Comparison of ENCODE assay signal across 10 cellular contexts in genomic region chr3:161770532-161771386, GRCh38.
DNase-seq lines count a peak whose midpoint lies in the region; ATAC-seq, FAIRE-seq and TF ChIP-seq lines count a peak whose summit lies in the region.
"Had no signal": no experiment of that assay in that cellular context is flagged by ENCODE, and none has a peak within 500 bp of the region (broad histone marks: within the 10 kb centered on the region; RNA-seq: fewer than 3 reads in every experiment).

No MANE protein-coding gene starts in this region.

- TF ChIP-seq EP300 in tibial nerve (IDR thresholded peaks at IDR 0.05) (no peak), HepG2 (IDR thresholded peaks at IDR 0.05; ENCODE audit: low read depth in 2 of 2, low read length in 2 of 2) (no peak), HepG2 (CRISPR knock-in tag; IDR thresholded peaks at IDR 0.05; ENCODE audit: borderline replicate concordance) (no peak)

- no peaks in the 10 kb centered on the region for H3K27me3 Mint-ChIP-seq in T-helper 17 cell

- H3K36me3 ChIP-seq in PC-3 (ENCODE audit: low read depth, low read length): no peaks in the 10 kb centered on the region
- no peaks in the 10 kb centered on the region for H3K36me3 ChIP-seq in OCI-LY7 (ENCODE audit: insufficient read depth, low read length)
- H3K36me3 ChIP-seq in tibial nerve: no peaks in the 10 kb centered on the region
- no peaks in the 10 kb centered on the region for H3K36me3 ChIP-seq in HepG2 (replicated peaks in 1 of 2; ENCODE audit: control insufficient read depth in 1 of 2, insufficient read depth in 2 of 2, low read length in 2 of 2)

- no TSS peak for BruUV-seq in PC-3 (replicated peaks; lab: Mats Ljungman, UMichigan)
- BruUV-seq in OCI-LY7 (replicated peaks; lab: Mats Ljungman, UMichigan): no TSS peak
- no TSS peak for BruUV-seq in HepG2 (replicated peaks; lab: Mats Ljungman, UMichigan)

- H3K4me3 ChIP-seq in PC-3 (ENCODE audit: low read length): no peak overlapping the region
- no peak overlapping the region for H3K4me3 ChIP-seq in OCI-LY7 (ENCODE audit: low read depth, low read length, poor library complexity, severe bottlenecking)
- H3K4me3 ChIP-seq in tibial nerve: no peak overlapping the region
- H3K4me3 ChIP-seq in HepG2 (replicated peaks in 1 of 3; ENCODE audit: insufficient read depth in 1 of 3, low read depth in 2 of 3, low read length in 3 of 3): no peak overlapping the region

- H3K9me3 ChIP-seq in PC-3 (ENCODE audit: low read length) (no peaks in the 10 kb centered on the region), OCI-LY7 (ENCODE audit: low read length) (no peaks in the 10 kb centered on the region), tibial nerve (no peaks in the 10 kb centered on the region), HepG2 (ENCODE audit: low read length) (no peaks in the 10 kb centered on the region), T-helper 17 cell (ENCODE audit: control insufficient read depth, low read length, poor library complexity, severe bottlenecking) (no peaks in the 10 kb centered on the region)

- WGBS in tibial nerve, 2 donors: 42 to 50% methylated on average over 3 of the region's 3 CpGs
- WGBS in HepG2 (ENCODE audit: low lambda C conversion rate): 0% methylated on average over 3 of the region's 3 CpGs

- H3K9ac ChIP-seq in PC-3 (ENCODE audit: low read length): no peak overlapping the region
- H3K9ac ChIP-seq in HepG2 (ENCODE audit: insufficient read depth, low read depth, low read length): no peak overlapping the region

- intact Hi-C loops in PC-3 (cut with micrococcal nuclease) (no loop called here), OCI-LY7 (cut with micrococcal nuclease; ENCODE audit: unreplicated experiment) (no loop called here), HepG2 (cut with micrococcal nuclease; ENCODE audit: unreplicated experiment) (no loop called here)

- no peaks in the 10 kb centered on the region for H3K27me3 ChIP-seq in PC-3 (ENCODE audit: low read length)
- H3K27me3 ChIP-seq in tibial nerve: no peaks in the 10 kb centered on the region
- H3K27me3 ChIP-seq in HepG2 (ENCODE audit: control insufficient read depth in 1 of 2, insufficient read depth in 2 of 2, low read length in 2 of 2): no peaks in the 10 kb centered on the region

- H3K4me1 ChIP-seq in PC-3 (ENCODE audit: insufficient read depth, low read length): no peaks in the 10 kb centered on the region
- no peaks in the 10 kb centered on the region for H3K4me1 ChIP-seq in OCI-LY7 (ENCODE audit: insufficient read depth, low read length, poor library complexity, severe bottlenecking)
- no peaks in the 10 kb centered on the region for H3K4me1 ChIP-seq in tibial nerve
- H3K4me1 ChIP-seq in HepG2 (ENCODE audit: insufficient read depth, low read length): no peaks in the 10 kb centered on the region

- no peak for TF ChIP-seq RAD21 in HepG2 (CRISPR knock-in tag; IDR thresholded peaks at IDR 0.05)

- H3F3A ChIP-seq in PC-3 (ENCODE audit: low read length, unreplicated experiment): no peaks in the 10 kb centered on the region

- H3K4me1 Mint-ChIP-seq in T-helper 17 cell: no peaks in the 10 kb centered on the region

- H2AFZ ChIP-seq in PC-3 (ENCODE audit: low read length) (no peak overlapping the region), OCI-LY7 (ENCODE audit: low read length) (no peak overlapping the region), HepG2 (ENCODE audit: low read length) (no peak overlapping the region)

- TF ChIP-seq CTCF in PC-3 (conservative IDR thresholded peaks at IDR 0.05; ENCODE audit: low read depth, low read length) (0 out of 2 replicates have a peak, but pooled peaks have one; percentile 12), OCI-LY7 (conservative IDR thresholded peaks at IDR 0.05; ENCODE audit: low read length) (no peak), tibial nerve (IDR thresholded peaks at IDR 0.05) (no peak), HepG2 (CRISPR knock-in tag; IDR thresholded peaks at IDR 0.05) (no peak)

- H3K9me2 ChIP-seq in PC-3 (replicated peaks; ENCODE audit: low read length) (no peaks in the 10 kb centered on the region), OCI-LY7 (ENCODE audit: insufficient read depth, low read length) (no peaks in the 10 kb centered on the region)

- H3K36me3 Mint-ChIP-seq in T-helper 17 cell (ENCODE audit: low read depth): no peaks in the 10 kb centered on the region

- ATAC-seq in GM19025 (IDR thresholded peaks at IDR 0.05; ENCODE audit: low read depth, unreplicated experiment): peak; percentile 76
- peak; percentile 77 for ATAC-seq in HG02943 (IDR thresholded peaks at IDR 0.05; ENCODE audit: low read depth, unreplicated experiment)
- no peak for ATAC-seq in PC-3
- no peak for ATAC-seq in HepG2
- no peak for ATAC-seq in T-helper 17 cell

- H3K79me2 ChIP-seq in PC-3 (ENCODE audit: low read length) (no peaks in the 10 kb centered on the region), OCI-LY7 (ENCODE audit: insufficient read depth, low read depth, low read length) (no peaks in the 10 kb centered on the region), HepG2 (ENCODE audit: insufficient read depth, low read length) (no peaks in the 10 kb centered on the region)

- no peak overlapping the region for H3K27ac Mint-ChIP-seq in T-helper 17 cell

- H4K20me1 ChIP-seq in PC-3 (ENCODE audit: low read length): no peaks in the 10 kb centered on the region
- no peaks in the 10 kb centered on the region for H4K20me1 ChIP-seq in OCI-LY7 (ENCODE audit: insufficient read depth, low read length)
- H4K20me1 ChIP-seq in HepG2 (ENCODE audit: insufficient read depth, low read length): no peaks in the 10 kb centered on the region

- no peak overlapping the region for H3K4me3 Mint-ChIP-seq in T-helper 17 cell

- DNase-seq in A172 (ENCODE audit: low spot score): peak; percentile 41
- peak; percentile 22 for DNase-seq in PC-3
- no peak for DNase-seq in OCI-LY7 (ENCODE audit: low spot score)
- no peak for DNase-seq in tibial nerve (ENCODE audit: low spot score in 2 of 2)
- DNase-seq in HepG2 (ENCODE audit: low spot score): no peak
- DNase-seq in T-helper 17 cell: no peak
- DNase-seq: activated effector memory CD4-positive, alpha-beta T cell treated with Interleukin-2 at 50 U/mL for 16 hours; stimulated activated CD4-positive, alpha-beta T cell treated with anti-CD3 and anti-CD28 coated beads, Interleukin-12 subunit alpha, Interleukin-12 subunit beta, amount 100 ng/mL, for 4 hours had no signal

- TF ChIP-seq POLR2A in tibial nerve (IDR thresholded peaks at IDR 0.05): no peak
- no peak for TF ChIP-seq POLR2A in HepG2 (IDR thresholded peaks at IDR 0.05; ENCODE audit: insufficient read depth in 1 of 2, low read depth in 2 of 2, low read length in 2 of 2)

- POLR2A ChIA-PET in PC-3 (lab: Charles Lee; ENCODE audit: unreplicated experiment): no interaction called here
- POLR2A ChIA-PET in OCI-LY7 (lab: Charles Lee): no interaction called here
- POLR2A ChIA-PET in HepG2 (lab: Yijun Ruan, JAX): no interaction called here

- CTCF ChIA-PET in PC-3 (lab: Charles Lee): no interaction called here
- CTCF ChIA-PET in OCI-LY7 (lab: Charles Lee; ENCODE audit: unreplicated experiment): no interaction called here
- CTCF ChIA-PET in HepG2 (lab: Yijun Ruan, JAX; ENCODE audit: low intra/inter-chr PET ratio, low total read pairs): no interaction called here

- FAIRE-seq in HepG2 (lab: Jason Lieb, UNC): no peak

- in situ Hi-C loops in HepG2 (cut with HindIII; ENCODE audit: extremely low pct_ligation_motif_present, low pct_unique_long_range_greater_than_20kb): no loop called here

- H3K27ac ChIP-seq in PC-3 (ENCODE audit: low read length): no peak overlapping the region
- no peak overlapping the region for H3K27ac ChIP-seq in OCI-LY7 (ENCODE audit: low read depth, low read length, poor library complexity, severe bottlenecking)
- no peak overlapping the region for H3K27ac ChIP-seq in tibial nerve
- H3K27ac ChIP-seq in HepG2 (ENCODE audit: extremely low read length, insufficient read depth, low read length): no peak overlapping the region

- H3K4me2 ChIP-seq in PC-3 (ENCODE audit: low read length) (no peak overlapping the region), OCI-LY7 (ENCODE audit: low read length) (no peak overlapping the region), HepG2 (ENCODE audit: low read depth, low read length) (no peak overlapping the region)

TF ChIP-seq in HepG2, 621 proteins besides CTCF, POLR2A, EP300 and RAD21 (continues in another document):
- TF ChIP-seq ZNF350 (CRISPR knock-in tag; IDR thresholded peaks at IDR 0.05; ENCODE audit: borderline replicate concordance, low read depth) (no peak), ZBTB7A (CRISPR knock-in tag; IDR thresholded peaks at IDR 0.05) (no peak), ZMYM2 (CRISPR knock-in tag; IDR thresholded peaks at IDR 0.05) (no peak), ZNF431 (CRISPR knock-in tag; IDR thresholded peaks at IDR 0.05; ENCODE audit: borderline replicate concordance, low read depth) (no peak), ARNT (IDR thresholded peaks at IDR 0.05) (no peak), TAF1 (CRISPR knock-in tag; IDR thresholded peaks at IDR 0.05) (no peak), LCORL (IDR thresholded peaks at IDR 0.05) (no peak), LCORL (CRISPR knock-in tag; IDR thresholded peaks at IDR 0.05) (no peak), POLR2AphosphoS5 (IDR thresholded peaks at IDR 0.05; ENCODE audit: low read depth, low read length) (no peak), IRF1 (CRISPR knock-in tag; IDR thresholded peaks at IDR 0.05; ENCODE audit: low read depth) (no peak), ZNF782 (CRISPR knock-in tag; IDR thresholded peaks at IDR 0.05; ENCODE audit: borderline replicate concordance) (no peak), TOPORS (CRISPR knock-in tag; IDR thresholded peaks at IDR 0.05) (no peak)

Comparison
In these comparisons a context has a peak if more than half of its experiments do, and no peak if none do; other contexts are left out.
1. DNase-seq: peak in A172 (single experiment) and PC-3 (single experiment); none in OCI-LY7 (single experiment), tibial nerve (0 of 2), HepG2 (single experiment) and T-helper 17 cell (0 of 3).
2. ATAC-seq: peak in GM19025 (single experiment) and HG02943 (single experiment); none in PC-3 (single experiment), HepG2 (single experiment) and T-helper 17 cell (single experiment).